Comparison of ENCODE assay signal across 15 cellular contexts in genomic region chr2:143030127-143030526, GRCh38.
A peak's percentile ranks its signal among the peaks of the same experiment; 100 is the strongest.
DNase-seq lines count a peak whose midpoint lies in the region; ATAC-seq lines count a peak whose summit lies in the region.
"Had no signal": no experiment of that assay in that cellular context is flagged by ENCODE, and none has a peak within 500 bp of the region (broad histone marks: within the 10 kb centered on the region; RNA-seq: fewer than 3 reads in every experiment).

No MANE protein-coding gene starts in this region.

- peaks cover 0 to 9% (median 0%) of the 10 kb centered on the region in 7 donors for H3K4me1 Mint-ChIP-seq in naive thymus-derived CD4-positive, alpha-beta T cell

- H3K9me3 ChIP-seq in naive thymus-derived CD4-positive, alpha-beta T cell (ENCODE audit: control insufficient read depth in 2 of 3, low read length in 3 of 3), result no peaks in the 10 kb centered on the region
- no peaks in the 10 kb centered on the region for H3K9me3 ChIP-seq in SJCRH30 (replicated peaks)

- no peak overlapping the region for H3K4me3 Mint-ChIP-seq in naive thymus-derived CD4-positive, alpha-beta T cell
- H3K4me3 Mint-ChIP-seq: CD4-positive, alpha-beta memory T cell had no signal

- H3K4me3 ChIP-seq in naive thymus-derived CD4-positive, alpha-beta T cell (ENCODE audit: low read length), result no peak overlapping the region
- no peak overlapping the region for H3K4me3 ChIP-seq in SJCRH30

- peaks cover 0 to 4% (median 0%) of the 10 kb centered on the region in 11 donors for H3K9me3 Mint-ChIP-seq in naive thymus-derived CD4-positive, alpha-beta T cell
- H3K9me3 Mint-ChIP-seq: CD4-positive, alpha-beta memory T cell had no signal

- H3K27me3 ChIP-seq in naive thymus-derived CD4-positive, alpha-beta T cell (ENCODE audit: control insufficient read depth in 2 of 2, insufficient read depth in 2 of 2, low read length in 2 of 2), result no peaks in the 10 kb centered on the region
- no peaks in the 10 kb centered on the region for H3K27me3 ChIP-seq in SJCRH30

- intact Hi-C loops in naive thymus-derived CD4-positive, alpha-beta T cell (cut with micrococcal nuclease), result loop anchor here (10.0 kb wide), 3 partner anchors 425 to 1485 kb away; no protein-coding TSS in a partner anchor

- CTCF ChIA-PET in naive thymus-derived CD4-positive, alpha-beta T cell (lab: Charles Lee), result interaction anchor here (0.8 to 1.2 kb wide), 2 partner anchors 30 to 81 kb away, joined by 3 read pairs; no protein-coding TSS in a partner anchor

- no peaks in the 10 kb centered on the region for H3K36me3 ChIP-seq in naive thymus-derived CD4-positive, alpha-beta T cell (ENCODE audit: control insufficient read depth in 2 of 3, insufficient read depth in 3 of 3, low read length in 3 of 3)
- no peaks in the 10 kb centered on the region for H3K36me3 ChIP-seq in SJCRH30

- ATAC-seq in GM18511 (IDR thresholded peaks at IDR 0.05; ENCODE audit: unreplicated experiment) (peak; percentile 59), HG03103 (IDR thresholded peaks at IDR 0.05; ENCODE audit: low read depth, unreplicated experiment) (peak; percentile 55)
- peak; percentile 50 for ATAC-seq in naive thymus-derived CD4-positive, alpha-beta T cell
- ATAC-seq: esophagus mucosa had no signal

- POLR2A ChIA-PET in naive thymus-derived CD4-positive, alpha-beta T cell (lab: Charles Lee), result no interaction called here

- H3K36me3 Mint-ChIP-seq in naive thymus-derived CD4-positive, alpha-beta T cell, result peaks cover 0 to 4% (median 0%) of the 10 kb centered on the region in 5 donors
- H3K36me3 Mint-ChIP-seq: CD4-positive, alpha-beta memory T cell had no signal

- no peaks in the 10 kb centered on the region for H3K4me1 ChIP-seq in naive thymus-derived CD4-positive, alpha-beta T cell (ENCODE audit: control insufficient read depth in 2 of 2, insufficient read depth in 2 of 2, low read length in 2 of 2)
- H3K4me1 ChIP-seq in SJCRH30, result no peaks in the 10 kb centered on the region

- no peak overlapping the region for H3K27ac ChIP-seq in naive thymus-derived CD4-positive, alpha-beta T cell (ENCODE audit: low read depth, low read length)
- no peak overlapping the region for H3K27ac ChIP-seq in SJCRH30

- peak; percentile 49 for DNase-seq in SKM-1 (lab: John Stamatoyannopoulos, UW; ENCODE audit: unreplicated experiment)
- DNase-seq in naive thymus-derived CD4-positive, alpha-beta T cell, result no peak
- no peak for DNase-seq in activated CD4-positive, alpha-beta T cell treated with anti-CD3 and anti-CD28 coated beads for 1 hour
- no peak for DNase-seq in SJCRH30
- no peak for DNase-seq in NCI-H774 (lab: John Stamatoyannopoulos, UW)
- DNase-seq in HuH-7 (ENCODE audit: low spot score), result no peak
- DNase-seq: activated CD8-positive, alpha-beta memory T cell treated with anti-CD3 and anti-CD28 coated beads for 24 hours; activated naive CD4-positive, alpha-beta T cell treated with Interleukin-2 at 50 U/mL for 16 hours; CD4-positive, alpha-beta memory T cell; central memory CD4-positive, alpha-beta T cell; NCI-H2029; retina had no signal

- H3K27ac Mint-ChIP-seq in naive thymus-derived CD4-positive, alpha-beta T cell, result no peak overlapping the region
- H3K27ac Mint-ChIP-seq: CD4-positive, alpha-beta memory T cell had no signal

- peaks cover 4 to 24% (median 5%) of the 10 kb centered on the region in 5 donors for H3K27me3 Mint-ChIP-seq in naive thymus-derived CD4-positive, alpha-beta T cell
